8 cellular contexts compared by ENCODE assay signal in the genomic region with DNA sequence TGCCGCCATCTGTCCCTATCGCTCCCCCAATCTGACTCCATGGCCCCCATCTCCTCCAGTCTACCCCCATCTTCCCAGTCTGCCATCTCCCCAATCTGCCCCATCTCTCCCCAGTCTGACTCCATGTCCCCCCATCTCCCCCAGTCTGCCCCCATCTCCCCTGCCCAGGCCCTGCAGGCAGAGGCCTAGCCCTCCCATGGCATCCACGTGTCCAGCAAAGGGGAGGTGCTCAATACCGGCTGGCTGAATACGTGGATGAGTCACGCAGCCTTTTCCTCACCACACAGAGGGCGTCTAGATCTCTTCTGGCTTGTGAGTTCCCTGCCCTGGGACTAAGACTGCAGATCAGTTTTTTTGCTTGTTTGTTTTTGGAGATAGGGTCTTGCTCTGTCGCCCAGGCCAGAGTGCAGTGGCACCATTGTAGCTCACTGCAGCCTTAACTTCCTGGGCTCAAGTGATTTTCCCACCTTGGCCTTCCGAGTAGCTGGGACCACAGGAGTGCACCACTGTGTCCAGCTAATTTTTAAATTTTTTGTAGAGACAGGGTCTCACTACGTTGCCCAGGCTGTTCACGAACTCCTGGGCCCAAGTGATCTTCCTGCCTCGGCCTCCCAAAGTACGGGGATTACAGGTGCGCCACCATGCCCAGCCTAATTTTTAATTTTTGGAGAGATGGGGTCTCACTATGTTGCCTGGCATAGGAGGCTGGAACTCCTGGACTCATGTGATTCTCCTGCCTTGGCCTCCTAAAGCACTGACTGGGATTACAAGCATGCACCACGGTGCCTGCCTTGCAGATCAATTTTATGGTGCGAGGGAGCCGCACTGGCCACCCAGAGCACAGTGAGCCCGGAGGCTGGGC. TPM values are rescaled to one million over a fixed set of nuclear protein-coding genes. Genes with fewer than 3 reads are reported as not detected.
A peak's percentile ranks its signal among the peaks of the same experiment; 100 is the strongest.
DNase-seq lines count a peak whose midpoint lies in the region; ATAC-seq, FAIRE-seq and TF ChIP-seq lines count a peak whose summit lies in the region.

No MANE protein-coding gene starts in this region.

- H3K36me3 Mint-ChIP-seq in Caco-2 (ENCODE audit: insufficient read depth, unreplicated experiment) = peaks cover 20% of the 10 kb centered on the region
- H3K36me3 Mint-ChIP-seq in naive thymus-derived CD4-positive, alpha-beta T cell = peaks cover 0 to 8% (median 3%) of the 10 kb centered on the region in 5 donors

- H3K27me3 ChIP-seq in Caco-2 (replicated peaks; ENCODE audit: control insufficient read depth, insufficient read depth, low read length) = no peaks in the 10 kb centered on the region
- no peaks in the 10 kb centered on the region for H3K27me3 ChIP-seq in naive thymus-derived CD4-positive, alpha-beta T cell (ENCODE audit: control insufficient read depth in 2 of 2, insufficient read depth in 2 of 2, low read length in 2 of 2)

- CTCF ChIA-PET in Caco-2 (lab: Charles Lee) = no interaction called here
- CTCF ChIA-PET in naive thymus-derived CD4-positive, alpha-beta T cell (lab: Charles Lee) = interaction anchor here (1.6 kb wide), 1 partner anchor 36 kb away, joined by 8 read pairs; no protein-coding TSS in a partner anchor

- no peaks in the 10 kb centered on the region for H3K4me1 Mint-ChIP-seq in Caco-2 (ENCODE audit: low read depth, unreplicated experiment)
- H3K4me1 Mint-ChIP-seq in naive thymus-derived CD4-positive, alpha-beta T cell = peaks cover 33 to 59% (median 52%) of the 10 kb centered on the region in 7 donors

- TSS peak; percentile 84 for BruUV-seq in Caco-2 (replicated peaks; lab: Mats Ljungman, UMichigan)

- H3K9me3 Mint-ChIP-seq in Caco-2 (ENCODE audit: unreplicated experiment) = no peaks in the 10 kb centered on the region
- H3K9me3 Mint-ChIP-seq in naive thymus-derived CD4-positive, alpha-beta T cell = peaks cover 0 to 1% (median 0%) of the 10 kb centered on the region in 11 donors

- H3K27ac Mint-ChIP-seq in Caco-2 (ENCODE audit: unreplicated experiment) = peak overlapping the region; percentile 76
- peak overlapping the region; percentile 22 to 92 (median 86) for H3K27ac Mint-ChIP-seq in naive thymus-derived CD4-positive, alpha-beta T cell

- ATAC-seq in HG03342 (IDR thresholded peaks at IDR 0.05; ENCODE audit: unreplicated experiment) = peak; percentile 28
- peak; percentile 79 for ATAC-seq in naive thymus-derived CD4-positive, alpha-beta T cell
- no peak for ATAC-seq in HG02884 (IDR thresholded peaks at IDR 0.05; ENCODE audit: unreplicated experiment)

- peaks cover 11% of the 10 kb centered on the region for H3K4me1 ChIP-seq in Caco-2
- H3K4me1 ChIP-seq in naive thymus-derived CD4-positive, alpha-beta T cell (ENCODE audit: control insufficient read depth in 2 of 2, insufficient read depth in 2 of 2, low read length in 2 of 2) = peaks cover 26 to 28% of the 10 kb centered on the region in 2 donors

- H3K4me3 Mint-ChIP-seq in Caco-2 (ENCODE audit: unreplicated experiment) = peak overlapping the region; percentile 76
- peak overlapping the region; percentile 72 to 90 (median 80) for H3K4me3 Mint-ChIP-seq in naive thymus-derived CD4-positive, alpha-beta T cell

- TF ChIP-seq CTCF in Caco-2 (IDR thresholded peaks at IDR 0.05; ENCODE audit: insufficient read depth in 1 of 2, low read depth in 1 of 2, low read length in 1 of 2, severe bottlenecking in 1 of 2, unreplicated experiment in 1 of 2) = no peak
- no peak for TF ChIP-seq CTCF in fibroblast of mammary gland (conservative IDR thresholded peaks at IDR 0.05; ENCODE audit: control insufficient read depth, insufficient read depth, low read depth, low read length)

- FAIRE-seq in RCC 7860 (lab: Jason Lieb, UNC) = peak; percentile 86

- no peaks in the 10 kb centered on the region for H3K9me3 ChIP-seq in Caco-2
- H3K9me3 ChIP-seq in naive thymus-derived CD4-positive, alpha-beta T cell (ENCODE audit: control insufficient read depth in 2 of 3, low read length in 3 of 3) = no peaks in the 10 kb centered on the region

- POLR2A ChIA-PET in Caco-2 (lab: Charles Lee) = no interaction called here
- POLR2A ChIA-PET in naive thymus-derived CD4-positive, alpha-beta T cell (lab: Charles Lee) = interaction anchor here (1.0 to 5.4 kb wide), 7 partner anchors 15 to 54 kb away, joined by 3 to 32 read pairs (median 5); partner anchors contain the start of genes COX19 and GPR146

- peak; percentile 84 to 92 for DNase-seq in Caco-2
- DNase-seq in RCC 7860 (ENCODE audit: low spot score) = peak; percentile 87
- DNase-seq in activated T-helper 1 cell treated with anti-CD3 and anti-CD28 coated beads, Interleukin-2, amount 50 U/mL, for 16 hours (ENCODE audit: low read depth in 1 of 2, low spot score in 1 of 2) = peak; percentile 33 to 41
- DNase-seq in fibroblast of mammary gland (ENCODE audit: low read depth) = peak; percentile 93
- peak in 4 of 9 donors; percentile 28 to 70 (median 38) for DNase-seq in naive thymus-derived CD4-positive, alpha-beta T cell
- DNase-seq in stimulated activated naive CD4-positive, alpha-beta T cell treated with Interleukin-2 at 50 U/mL for 16 hours (lab: John Stamatoyannopoulos, UW) = peak; percentile 61

- peak overlapping the region; percentile 80 for H3K27ac ChIP-seq in naive thymus-derived CD4-positive, alpha-beta T cell (ENCODE audit: low read depth, low read length)

- intact Hi-C loops in Caco-2 (cut with micrococcal nuclease; ENCODE audit: unreplicated experiment) = no loop called here
- intact Hi-C loops in naive thymus-derived CD4-positive, alpha-beta T cell (cut with micrococcal nuclease) = loop anchor here (1.0 to 5.0 kb wide), 6 partner anchors 15 to 107 kb away; partner anchors contain the start of gene GPR146 (in 1 of the 2)

- H3K4me3 ChIP-seq in Caco-2 (ENCODE audit: low read depth, low read length) (peak overlapping the region; percentile 69), fibroblast of mammary gland (ENCODE audit: control insufficient read depth, low read depth, low read length) (peak overlapping the region; percentile 41)
- H3K4me3 ChIP-seq in naive thymus-derived CD4-positive, alpha-beta T cell (ENCODE audit: low read length) = peak overlapping the region; percentile 64

- H3K36me3 ChIP-seq in Caco-2 (ENCODE audit: control insufficient read depth, insufficient read depth, low read length) = peaks cover 7% of the 10 kb centered on the region
- peaks cover 0 to 17% (median 0%) of the 10 kb centered on the region in 3 experiments for H3K36me3 ChIP-seq in naive thymus-derived CD4-positive, alpha-beta T cell (ENCODE audit: control insufficient read depth in 2 of 3, insufficient read depth in 3 of 3, low read length in 3 of 3)

- no peaks in the 10 kb centered on the region for H3K27me3 Mint-ChIP-seq in Caco-2 (ENCODE audit: insufficient read depth, unreplicated experiment)
- H3K27me3 Mint-ChIP-seq in naive thymus-derived CD4-positive, alpha-beta T cell = no peaks in the 10 kb centered on the region

RNA-seq across cellular contexts. Expression of gene GPR146, which starts 15.3 kb away (rescaled TPM):
- total RNA-seq in Caco-2 (2022) = 1.8 and 3.0 TPM in 2 replicates
- total RNA-seq in naive thymus-derived CD4-positive, alpha-beta T cell = 10 to 100 TPM; 10.1 to 26.5 (median 15.9) TPM
- polyA plus RNA-seq in naive thymus-derived CD4-positive, alpha-beta T cell = 10 to 100 TPM; 13.5 to 16.9 TPM

RNA-seq across cellular contexts. Expression of gene CYP2W1, which starts 46.0 kb away (rescaled TPM):
- total RNA-seq in Caco-2 (2022) = 24.0 and 25.1 TPM in 2 replicates
- total RNA-seq in naive thymus-derived CD4-positive, alpha-beta T cell = not detected
- polyA plus RNA-seq in naive thymus-derived CD4-positive, alpha-beta T cell = not detected

RNA-seq across cellular contexts. Expression of gene COX19, which starts 53.7 kb away (rescaled TPM):
- 24.8 and 25.6 TPM in 2 replicates for total RNA-seq in Caco-2 (2022)
- total RNA-seq in naive thymus-derived CD4-positive, alpha-beta T cell = 10 to 100 TPM; 18.3 to 48.2 (median 46.1) TPM
- 10 to 100 TPM; 26.7 to 28.1 TPM for polyA plus RNA-seq in naive thymus-derived CD4-positive, alpha-beta T cell

RNA-seq across cellular contexts. Expression of gene GPER1, which starts 58.9 kb away (rescaled TPM):
- 0.25 TPM in 1 of 2 replicates, not detected in the other for total RNA-seq in Caco-2 (2022)
- total RNA-seq in naive thymus-derived CD4-positive, alpha-beta T cell = 1 to 10 TPM in 1 of 5 experiments, under 1 TPM in 1, not detected in 3; 0.13 to 1.3 TPM
- under 1 TPM; 0.21 to 0.47 TPM for polyA plus RNA-seq in naive thymus-derived CD4-positive, alpha-beta T cell

Comparison
In these comparisons a context has a peak if more than half of its experiments do, and no peak if none do; other contexts are left out.
1. RNA of gene CYP2W1, which starts 46.0 kb away (total RNA-seq): 24.0 to 25.1 TPM in Caco-2; not detected in naive thymus-derived CD4-positive, alpha-beta T cell; every median in the first group is over 10 times any median in the second.
2. Peak in every context shown above with its lines, with median percentiles within 50 percentile points of each other: H3K4me3 ChIP-seq.